Comparison of ENCODE assay signal across 19 cellular contexts in genomic region chr9:135248111-135248510, GRCh38.
"Had no signal": no experiment of that assay in that cellular context is flagged by ENCODE, and none has a peak within 500 bp of the region (broad histone marks: within the 10 kb centered on the region; RNA-seq: fewer than 3 reads in every experiment).

No MANE protein-coding gene starts in this region.

- H3K36me3 Mint-ChIP-seq: activated naive CD4-positive, alpha-beta T cell treated with anti-CD3 and anti-CD28 coated beads, Interleukin-2, amount 50 U/mL, for 24 hours; naive thymus-derived CD4-positive, alpha-beta T cell had no signal

- H3K27ac ChIP-seq: adrenal gland, coronary artery, esophagus muscularis mucosa, neutrophil, skin epidermis, tibial nerve had no signal

- ATAC-seq: activated T-cell treated with anti-CD3 and anti-CD28 coated beads, Interleukin-2, amount 50 U/mL, for 4 hours; left colon; mucosa of descending colon; naive thymus-derived CD4-positive, alpha-beta T cell had no signal

- H3K9me3 ChIP-seq: adrenal gland, esophagus muscularis mucosa, mucosa of descending colon, neutrophil, tibial nerve had no signal

- DNase-seq: activated CD4-positive, alpha-beta memory T cell treated with anti-CD3 and anti-CD28 coated beads, Interleukin-2, amount 10 ng/mL, durations not matched to agents 7 days and 5 days; activated CD4-positive, alpha-beta T cell treated with anti-CD3 and anti-CD28 coated beads for 4 hours; activated effector memory CD4-positive, alpha-beta T cell treated with Interleukin-2 at 50 U/mL for 16 hours; activated T-cell treated with anti-CD3 and anti-CD28 coated beads, Interleukin-2, amount 50 U/mL, for 4 hours; adrenal gland; caudate nucleus; left colon; naive thymus-derived CD4-positive, alpha-beta T cell; stimulated activated CD4-positive, alpha-beta T cell treated with anti-CD3 and anti-CD28 coated beads, Interleukin-4, amount 100 ng/mL, for 4 hours; stimulated activated CD8-positive, alpha-beta memory T cell treated with anti-CD3 and anti-CD28 coated beads, Interleukin-4, amount 100 ng/mL, for 48 hours; stimulated activated naive CD4-positive, alpha-beta T cell treated with Interleukin-2 at 50 U/mL for 16 hours; substantia nigra had no signal

- H3K27me3 Mint-ChIP-seq: activated CD4-positive, alpha-beta memory T cell treated with anti-CD3 and anti-CD28 coated beads, Interleukin-2, amount 10 ng/mL, durations not matched to agents 7 days and 5 days had no signal

- H3K9me3 Mint-ChIP-seq: activated CD4-positive, alpha-beta memory T cell treated with anti-CD3 and anti-CD28 coated beads, Interleukin-2, amount 10 ng/mL, durations not matched to agents 7 days and 5 days; activated naive CD4-positive, alpha-beta T cell treated with anti-CD3 and anti-CD28 coated beads, Interleukin-2, amount 50 U/mL, for 24 hours; activated T-cell treated with anti-CD3 and anti-CD28 coated beads, Interleukin-2, amount 50 U/mL, for 4 hours; naive thymus-derived CD4-positive, alpha-beta T cell had no signal

- H3K4me1 ChIP-seq: adrenal gland, esophagus muscularis mucosa, tibial nerve had no signal

- H3K4me3 Mint-ChIP-seq: activated CD4-positive, alpha-beta memory T cell treated with anti-CD3 and anti-CD28 coated beads, Interleukin-2, amount 10 ng/mL, durations not matched to agents 7 days and 5 days; activated naive CD4-positive, alpha-beta T cell treated with anti-CD3 and anti-CD28 coated beads, Interleukin-2, amount 50 U/mL, for 24 hours; activated T-cell treated with anti-CD3 and anti-CD28 coated beads, Interleukin-2, amount 50 U/mL, for 4 hours; naive thymus-derived CD4-positive, alpha-beta T cell had no signal

- H3K27ac Mint-ChIP-seq: activated CD4-positive, alpha-beta memory T cell treated with anti-CD3 and anti-CD28 coated beads, Interleukin-2, amount 10 ng/mL, durations not matched to agents 7 days and 5 days; activated naive CD4-positive, alpha-beta T cell treated with anti-CD3 and anti-CD28 coated beads, Interleukin-2, amount 50 U/mL, for 24 hours; naive thymus-derived CD4-positive, alpha-beta T cell had no signal

- H3K36me3 ChIP-seq: adrenal gland, esophagus muscularis mucosa, neutrophil, tibial nerve had no signal

- H3K4me3 ChIP-seq: adrenal gland, coronary artery, esophagus muscularis mucosa, mucosa of descending colon, skin epidermis, tibial nerve had no signal

- H3K4me1 Mint-ChIP-seq: activated CD4-positive, alpha-beta memory T cell treated with anti-CD3 and anti-CD28 coated beads, Interleukin-2, amount 10 ng/mL, durations not matched to agents 7 days and 5 days; activated naive CD4-positive, alpha-beta T cell treated with anti-CD3 and anti-CD28 coated beads, Interleukin-2, amount 50 U/mL, for 24 hours had no signal
